In genomic region chr18:74524097-74524496, GRCh38 we compare ENCODE assay signal across 11 cellular contexts. TPM values are rescaled to one million over a fixed set of nuclear protein-coding genes. Genes with fewer than 3 reads are reported as not detected.
A peak's percentile ranks its signal among the peaks of the same experiment; 100 is the strongest.
DNase-seq lines count a peak whose midpoint lies in the region; ATAC-seq and TF ChIP-seq lines count a peak whose summit lies in the region.
"Had no signal": no experiment of that assay in that cellular context is flagged by ENCODE, and none has a peak within 500 bp of the region (broad histone marks: within the 10 kb centered on the region; RNA-seq: fewer than 3 reads in every experiment).

No MANE protein-coding gene starts in this region.

- H3K27ac Mint-ChIP-seq in brain (peak overlapping the region in 3 of 5 experiments; percentile 61 to 82 (median 76)), nephron progenitor cell (peak overlapping the region; percentile 61)
- no peak overlapping the region for H3K27ac Mint-ChIP-seq in activated CD4-positive, alpha-beta T cell treated with anti-CD3 and anti-CD28 coated beads, Interleukin-2, amount 10 ng/mL, durations not matched to agents 24 days and 14 days
- H3K27ac Mint-ChIP-seq: CD4-positive, alpha-beta T cell had no signal

- TF ChIP-seq CTCF in brain (conservative IDR thresholded peaks at IDR 0.05) (no peak), nephron progenitor cell (IDR thresholded peaks at IDR 0.05) (no peak)

- H3K4me3 Mint-ChIP-seq in brain (no peak overlapping the region), nephron progenitor cell (no peak overlapping the region)
- no peak overlapping the region for H3K4me3 Mint-ChIP-seq in activated CD4-positive, alpha-beta T cell treated with anti-CD3 and anti-CD28 coated beads, Interleukin-2, amount 10 ng/mL, durations not matched to agents 24 days and 14 days
- H3K4me3 Mint-ChIP-seq: CD4-positive, alpha-beta T cell had no signal

- ATAC-seq in HG02970 (IDR thresholded peaks at IDR 0.05; ENCODE audit: low FRiP score, unreplicated experiment) = no peak

- H3K36me3 Mint-ChIP-seq in brain (peaks cover 40% of the 10 kb centered on the region), nephron progenitor cell (ENCODE audit: low read depth) (peaks cover 41% of the 10 kb centered on the region)
- H3K36me3 Mint-ChIP-seq in activated CD4-positive, alpha-beta T cell treated with anti-CD3 and anti-CD28 coated beads, Interleukin-2, amount 10 ng/mL, durations not matched to agents 24 days and 14 days (ENCODE audit: low read depth) = peaks cover 27% of the 10 kb centered on the region

- H3K4me1 Mint-ChIP-seq in brain = peaks cover 18% of the 10 kb centered on the region
- H3K4me1 Mint-ChIP-seq in nephron progenitor cell = peaks cover 21% of the 10 kb centered on the region
- peaks cover 4% of the 10 kb centered on the region for H3K4me1 Mint-ChIP-seq in activated CD4-positive, alpha-beta T cell treated with anti-CD3 and anti-CD28 coated beads, Interleukin-2, amount 10 ng/mL, durations not matched to agents 24 days and 14 days

- no peaks in the 10 kb centered on the region for H3K27me3 Mint-ChIP-seq in brain
- H3K27me3 Mint-ChIP-seq in nephron progenitor cell (ENCODE audit: low read depth, poor library complexity) = peaks cover 8% of the 10 kb centered on the region
- peaks cover 12% of the 10 kb centered on the region for H3K27me3 Mint-ChIP-seq in activated CD4-positive, alpha-beta T cell treated with anti-CD3 and anti-CD28 coated beads, Interleukin-2, amount 10 ng/mL, durations not matched to agents 24 days and 14 days

- DNase-seq in DMS79 treated with DMSO at 0.1 percent for 48 hours (lab: John Stamatoyannopoulos, UW) = peak; percentile 59
- DNase-seq in NCI-H2029 (lab: John Stamatoyannopoulos, UW) = peak; percentile 42
- DNase-seq in nephron progenitor cell = no peak
- no peak for DNase-seq in HuH-7.5 (ENCODE audit: low spot score)
- DNase-seq in activated CD4-positive, alpha-beta T cell treated with anti-CD3 and anti-CD28 coated beads, Interleukin-2, amount 10 ng/mL, durations not matched to agents 24 days and 14 days = no peak
- DNase-seq in EL = no peak
- DNase-seq: CD4-positive, alpha-beta T cell; hippocampal formation had no signal

- H3K9me3 Mint-ChIP-seq in brain = peaks cover 0 to 20% (median 5%) of the 10 kb centered on the region in 5 experiments
- H3K9me3 Mint-ChIP-seq in nephron progenitor cell = peaks cover 35% of the 10 kb centered on the region
- H3K9me3 Mint-ChIP-seq in activated CD4-positive, alpha-beta T cell treated with anti-CD3 and anti-CD28 coated beads, Interleukin-2, amount 10 ng/mL, durations not matched to agents 24 days and 14 days = no peaks in the 10 kb centered on the region
- H3K9me3 Mint-ChIP-seq: CD4-positive, alpha-beta T cell had no signal

- intact Hi-C loops in activated CD4-positive, alpha-beta T cell treated with anti-CD3 and anti-CD28 coated beads, Interleukin-2, amount 10 ng/mL, durations not matched to agents 24 days and 14 days (cut with micrococcal nuclease) = no loop called here

RNA-seq across cellular contexts. Expression of gene CNDP1, which starts 10.2 kb away (rescaled TPM):
- 90.4 TPM for polyA plus RNA-seq in brain (ENCODE audit: insufficient read depth, low read depth, low replicate concordance)
- not detected in 2 replicates for total RNA-seq in activated CD4-positive, alpha-beta T cell treated with anti-CD3 and anti-CD28 coated beads, Interleukin-2, amount 10 ng/mL, durations not matched to agents 24 days and 14 days
- total RNA-seq: NCI-H460 had no signal

RNA-seq across cellular contexts. Expression of gene CNDP2, which starts 27.9 kb away (rescaled TPM):
- polyA plus RNA-seq in brain (ENCODE audit: insufficient read depth, low read depth, low replicate concordance) = 220 TPM
- total RNA-seq in activated CD4-positive, alpha-beta T cell treated with anti-CD3 and anti-CD28 coated beads, Interleukin-2, amount 10 ng/mL, durations not matched to agents 24 days and 14 days = 160 and 177 TPM in 2 replicates

Comparison
In these comparisons a context has a peak if more than half of its experiments do, and no peak if none do; other contexts are left out.
1. DNase-seq: peak in DMS79 treated with DMSO at 0.1 percent for 48 hours (single experiment) and NCI-H2029 (single experiment); none in nephron progenitor cell (single experiment), HuH-7.5 (single experiment), activated CD4-positive, alpha-beta T cell treated with anti-CD3 and anti-CD28 coated beads, Interleukin-2, amount 10 ng/mL, durations not matched to agents 24 days and 14 days (single experiment) and EL (single experiment).